Comparison of ENCODE assay signal across 25 cellular contexts in the genomic region with DNA sequence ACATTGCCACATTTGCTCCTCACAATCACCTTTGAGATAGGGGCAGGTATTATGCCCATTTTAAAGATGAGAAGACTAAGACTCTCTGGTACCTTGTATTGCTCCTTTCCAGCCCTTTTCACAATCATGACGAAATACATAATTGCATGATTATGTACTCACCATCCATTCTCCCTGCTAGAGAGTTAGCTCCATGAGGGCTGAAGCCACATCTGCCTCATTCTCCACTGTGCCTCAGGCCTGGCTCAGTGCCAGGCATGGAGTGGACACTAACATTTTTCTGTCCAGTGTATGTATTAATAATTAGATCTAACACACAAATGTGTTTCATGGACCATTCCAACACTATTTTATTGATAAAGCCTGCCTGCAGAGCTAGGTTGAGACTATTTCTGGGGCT.
"Had no signal": no experiment of that assay in that cellular context is flagged by ENCODE, and none has a peak within 500 bp of the region (broad histone marks: within the 10 kb centered on the region; RNA-seq: fewer than 3 reads in every experiment).

No MANE protein-coding gene starts in this region.

- H3K4me3 ChIP-seq: stomach, suprapubic skin, testis, thoracic aorta, thyroid gland, tibial artery, tibial nerve, transverse colon, upper lobe of left lung, upper lobe of right lung, uterus, vagina had no signal

- H3K36me3 ChIP-seq: stomach, suprapubic skin, thoracic aorta, thyroid gland, tibial artery, tibial nerve, transverse colon, upper lobe of left lung, upper lobe of right lung, uterus, vagina had no signal

- H3K27me3 ChIP-seq: stomach, testis, thyroid gland, tibial artery, tibial nerve, transverse colon, upper lobe of left lung, uterus, vagina had no signal

- DNase-seq: stimulated activated CD4-positive, alpha-beta T cell treated with anti-CD3 and anti-CD28 coated beads, Interleukin-2, amount 100 ng/mL, for 48 hours; stimulated activated CD4-positive, alpha-beta T cell treated with anti-CD3 and anti-CD28 coated beads, Interleukin-4, amount 100 ng/mL, for 1 hour; stimulated activated CD4-positive, alpha-beta T cell treated with anti-CD3 and anti-CD28 coated beads, Interleukin-4, amount 100 ng/mL, for 24 hours; stimulated activated CD4-positive, alpha-beta T cell treated with anti-CD3 and anti-CD28 coated beads, Interleukin-4, amount 100 ng/mL, for 4 hours; stimulated activated CD8-positive, alpha-beta memory T cell treated with anti-CD3 and anti-CD28 coated beads, Interleukin-4, amount 100 ng/mL, for 48 hours; stimulated activated naive B cell treated with anti-CD40 and anti-IgM and Interleukin-4, amounts not matched to agents 10 μg/mL and 1 μg/mL and 100 μg/mL, for 72 hours; stimulated activated naive CD4-positive, alpha-beta T cell; stimulated activated naive CD4-positive, alpha-beta T cell treated with Interleukin-2 at 50 U/mL for 16 hours; stimulated activated naive CD8-positive, alpha-beta T cell treated with anti-CD3 and anti-CD28 coated beads, Interleukin-15, amount 100 ng/mL, for 72 hours; stimulated activated naive CD8-positive, alpha-beta T cell treated with anti-CD3 and anti-CD28 coated beads, Interleukin-15, Interleukin-2, amounts not matched to agents 100 U/mL and 50 U/mL, for 24 hours; stomach; substantia nigra; testis; thyroid gland; tibial artery; transverse colon; upper lobe of left lung; upper lobe of right lung; uterus had no signal

- H3K27ac ChIP-seq: stomach, suprapubic skin, testis, thoracic aorta, thyroid gland, tibial artery, tibial nerve, transverse colon, upper lobe of left lung, upper lobe of right lung, uterus, vagina had no signal

- H3K4me1 ChIP-seq: stomach, suprapubic skin, testis, thyroid gland, tibial artery, tibial nerve, transverse colon, upper lobe of left lung, upper lobe of right lung, uterus, vagina had no signal

- H3K9me3 ChIP-seq: stomach, suprapubic skin, testis, thoracic aorta, thyroid gland, tibial artery, transverse colon, upper lobe of left lung, upper lobe of right lung, uterus, vagina had no signal

- ATAC-seq: stimulated activated effector memory CD8-positive, alpha-beta T cell treated with anti-CD3 and anti-CD28 coated beads, Interleukin-12 subunit alpha, Interleukin-12 subunit beta, amount 100 ng/mL, for 72 hours; stimulated activated memory B cell treated with anti-CD40 and anti-IgM and Interleukin-4, amounts not matched to agents 10 μg/mL and 1 μg/mL and 100 μg/mL, for 72 hours; stimulated activated naive B cell treated with anti-CD40 and anti-IgM and Interleukin-4, amounts not matched to agents 10 μg/mL and 1 μg/mL and 100 μg/mL, for 72 hours; stimulated activated naive CD8-positive, alpha-beta T cell treated with anti-CD3 and anti-CD28 coated beads, Interleukin-15, amount 100 ng/mL, for 72 hours; stimulated activated naive CD8-positive, alpha-beta T cell treated with anti-CD3 and anti-CD28 coated beads, Interleukin-15, Interleukin-2, amounts not matched to agents 100 U/mL and 50 U/mL, for 24 hours; upper lobe of right lung had no signal
